In the genomic region with DNA sequence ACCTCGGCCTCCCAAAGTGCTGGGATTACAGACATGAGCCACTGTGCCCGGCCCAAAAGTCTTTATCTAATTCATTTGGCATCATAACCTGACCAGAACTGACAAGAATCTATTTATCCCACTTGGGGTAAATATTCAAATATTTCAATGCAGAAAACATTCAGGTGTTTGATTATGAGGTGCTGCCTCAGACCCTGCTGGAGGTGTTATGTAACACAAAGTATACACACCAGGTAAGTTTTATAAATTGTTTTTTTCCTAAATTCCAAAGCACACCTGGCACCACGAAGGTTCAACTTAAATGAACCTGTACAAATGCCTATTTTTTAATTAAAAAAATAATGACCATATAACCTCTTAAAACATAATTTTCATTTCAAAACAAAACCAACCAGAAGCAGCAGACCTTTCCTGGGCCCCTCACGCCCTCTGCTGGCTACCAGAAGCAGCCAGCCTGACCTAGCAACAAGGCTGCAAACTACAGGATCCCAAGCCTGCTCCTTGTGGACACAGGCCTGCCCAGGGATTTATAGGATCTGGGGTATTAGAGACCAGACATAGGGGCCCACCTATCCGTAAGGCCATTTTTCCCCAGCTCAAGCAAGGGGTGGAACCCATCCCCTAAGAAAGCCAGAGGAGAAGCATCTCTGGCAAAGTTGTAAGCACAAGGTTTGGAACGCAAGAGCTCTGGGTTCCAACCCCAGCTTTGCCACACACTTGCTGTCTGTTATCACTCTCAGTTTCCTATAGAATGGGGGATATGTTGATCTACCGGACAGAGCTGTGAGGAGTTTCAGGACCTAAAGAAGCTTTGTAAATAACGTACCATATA, we compare ENCODE assay signal across 8 cellular contexts. TPM values are rescaled to one million over a fixed set of nuclear protein-coding genes. Genes with fewer than 3 reads are reported as not detected.
DNase-seq lines count a peak whose midpoint lies in the region; ATAC-seq and TF ChIP-seq lines count a peak whose summit lies in the region.

No MANE protein-coding gene starts in this region.

- no peak overlapping the region for H3K4me3 Mint-ChIP-seq in activated B cell treated with CpG ODN at 0.5 μM for 24 hours
- no peak overlapping the region for H3K4me3 Mint-ChIP-seq in mesothelial cell of epicardium

- H3K27me3 Mint-ChIP-seq in activated B cell treated with CpG ODN at 0.5 μM for 24 hours = no peaks in the 10 kb centered on the region
- no peaks in the 10 kb centered on the region for H3K27me3 Mint-ChIP-seq in mesothelial cell of epicardium (ENCODE audit: low read depth)

- TF ChIP-seq CTCF in LNCAP (IDR thresholded peaks at IDR 0.05) (peak; percentile 81), activated B cell treated with CpG ODN at 0.5 μM for 24 hours (IDR thresholded peaks at IDR 0.05) (no peak), mesothelial cell of epicardium (IDR thresholded peaks at IDR 0.05; ENCODE audit: unreplicated experiment) (no peak), vagina (IDR thresholded peaks at IDR 0.05) (peak in 1 of 3 experiments; percentile 53)

- H3K27ac Mint-ChIP-seq in activated B cell treated with CpG ODN at 0.5 μM for 24 hours (peak overlapping the region; percentile 41), mesothelial cell of epicardium (peak overlapping the region; percentile 16)

- ATAC-seq in activated B cell treated with CpG ODN at 0.5 μM for 24 hours (ENCODE audit: low read depth) = peak; percentile 56
- no peak for ATAC-seq in HG03565 (IDR thresholded peaks at IDR 0.05; ENCODE audit: unreplicated experiment)

- H3K4me1 ChIP-seq in effector memory CD4-positive, alpha-beta T cell (ENCODE audit: control insufficient read depth, insufficient read depth, low read length, poor library complexity, severe bottlenecking) = peaks cover 25% of the 10 kb centered on the region
- H3K4me1 ChIP-seq in vagina = peaks cover 22% of the 10 kb centered on the region

- no peak overlapping the region for H3K27ac ChIP-seq in effector memory CD4-positive, alpha-beta T cell (ENCODE audit: insufficient read depth, low read length, poor library complexity, severe bottlenecking)
- H3K27ac ChIP-seq in vagina = no peak overlapping the region

- peaks cover 33% of the 10 kb centered on the region for H3K36me3 Mint-ChIP-seq in activated B cell treated with CpG ODN at 0.5 μM for 24 hours (ENCODE audit: low read depth)
- peaks cover 5% of the 10 kb centered on the region for H3K36me3 Mint-ChIP-seq in mesothelial cell of epicardium

- no peak for TF ChIP-seq POLR2A in vagina (IDR thresholded peaks at IDR 0.05)

- H3K27me3 ChIP-seq in effector memory CD4-positive, alpha-beta T cell (replicated peaks; ENCODE audit: control insufficient read depth, insufficient read depth, low read length, poor library complexity, severe bottlenecking) = no peaks in the 10 kb centered on the region
- H3K27me3 ChIP-seq in vagina = no peaks in the 10 kb centered on the region

- H3K9me3 Mint-ChIP-seq in activated B cell treated with CpG ODN at 0.5 μM for 24 hours (no peaks in the 10 kb centered on the region), mesothelial cell of epicardium (peaks cover 19% of the 10 kb centered on the region)

- H3K4me1 Mint-ChIP-seq in activated B cell treated with CpG ODN at 0.5 μM for 24 hours (peaks cover 44% of the 10 kb centered on the region), mesothelial cell of epicardium (no peaks in the 10 kb centered on the region)

- POLR2A ChIA-PET in activated B cell treated with CpG ODN at 0.5 μM for 24 hours (lab: Charles Lee) = interaction anchor here (1.4 to 17.9 kb wide), 2 partner anchors 9 to 31 kb away, joined by 7 to 718 read pairs; a partner anchor contains a TSS

- no peaks in the 10 kb centered on the region for H3K9me3 ChIP-seq in effector memory CD4-positive, alpha-beta T cell (ENCODE audit: control insufficient read depth, low read length)
- no peaks in the 10 kb centered on the region for H3K9me3 ChIP-seq in vagina

- intact Hi-C loops in activated B cell treated with CpG ODN at 0.5 μM for 24 hours (cut with micrococcal nuclease) = loop anchor here (1.0 to 5.0 kb wide), 6 partner anchors 8 to 297 kb away; no protein-coding TSS in a partner anchor
- intact Hi-C loops in vagina (cut with DNase I) = no loop called here

- H3K36me3 ChIP-seq in effector memory CD4-positive, alpha-beta T cell (ENCODE audit: control insufficient read depth, insufficient read depth, low read length) = peaks cover 4% of the 10 kb centered on the region
- no peaks in the 10 kb centered on the region for H3K36me3 ChIP-seq in vagina

- CTCF ChIA-PET in activated B cell treated with CpG ODN at 0.5 μM for 24 hours (lab: Charles Lee) = interaction anchor here (0.6 to 1.8 kb wide), 7 partner anchors 8 to 297 kb away, joined by 3 to 17 read pairs (median 5); no protein-coding TSS in a partner anchor

- peak; percentile 58 for DNase-seq in activated gamma-delta T cell treated with Interleukin-2 at 50 U/mL for 16 hours
- no peak for DNase-seq in activated gamma-delta T cell (lab: John Stamatoyannopoulos, UW)
- DNase-seq in activated B cell treated with CpG ODN at 0.5 μM for 24 hours = no peak
- DNase-seq in effector memory CD4-positive, alpha-beta T cell = peak; percentile 26 to 33 (median 29)
- DNase-seq in mesothelial cell of epicardium (ENCODE audit: low spot score in 2 of 2, unreplicated experiment in 2 of 2) = peak in 1 of 2 experiments; percentile 46
- no peak for DNase-seq in vagina (ENCODE audit: extremely low spot score in 2 of 2)

- no peak overlapping the region for H3K4me3 ChIP-seq in effector memory CD4-positive, alpha-beta T cell (ENCODE audit: insufficient read depth, low read depth, low read length, poor library complexity, severe bottlenecking)
- no peak overlapping the region for H3K4me3 ChIP-seq in vagina

RNA-seq across cellular contexts. Expression of a gene that starts 11.7 kb away (rescaled TPM):
- 76.0 and 78.1 TPM in 2 replicates for total RNA-seq in activated B cell treated with CpG ODN at 0.5 μM for 24 hours
- 64.4 to 66.0 TPM (median 64.5 TPM) in 3 replicates for total RNA-seq in mesothelial cell of epicardium
- 44.7 TPM for total RNA-seq in vagina

RNA-seq across cellular contexts. Expression of a gene that starts 25.9 kb away (rescaled TPM):
- total RNA-seq in activated B cell treated with CpG ODN at 0.5 μM for 24 hours = 0.66 and 1.8 TPM in 2 replicates
- 5.1 to 6.1 TPM (median 5.6 TPM) in 3 replicates for total RNA-seq in mesothelial cell of epicardium
- total RNA-seq in vagina = 2.0 TPM

RNA-seq across cellular contexts. Expression of a gene that starts 26.9 kb away (rescaled TPM):
- total RNA-seq in activated B cell treated with CpG ODN at 0.5 μM for 24 hours (321 and 351 TPM in 2 replicates), mesothelial cell of epicardium (9.3 to 10.3 TPM (median 9.7 TPM) in 3 replicates), vagina (11.5 TPM)

RNA-seq across cellular contexts. Expression of a gene that starts 34.3 kb away (rescaled TPM):
- 17.3 and 18.4 TPM in 2 replicates for total RNA-seq in activated B cell treated with CpG ODN at 0.5 μM for 24 hours
- total RNA-seq in mesothelial cell of epicardium = 42.2 to 45.9 TPM (median 43.8 TPM) in 3 replicates
- total RNA-seq in vagina = 7.1 TPM

RNA-seq across cellular contexts. Expression of a gene that starts 48.0 kb away (rescaled TPM):
- 81.6 and 91.5 TPM in 2 replicates for total RNA-seq in activated B cell treated with CpG ODN at 0.5 μM for 24 hours
- 62.2 to 64.9 TPM (median 64.3 TPM) in 3 replicates for total RNA-seq in mesothelial cell of epicardium
- 67.5 TPM for total RNA-seq in vagina

Comparison
In these comparisons a context has a peak if more than half of its experiments do, and no peak if none do; other contexts are left out.
1. DNase-seq: peak in activated gamma-delta T cell treated with Interleukin-2 at 50 U/mL for 16 hours (single experiment) and effector memory CD4-positive, alpha-beta T cell (3 of 3); none in activated gamma-delta T cell (single experiment), activated B cell treated with CpG ODN at 0.5 μM for 24 hours (single experiment) and vagina (0 of 2).
2. RNA of a gene that starts 26.9 kb away (total RNA-seq): 321 to 351 TPM in activated B cell treated with CpG ODN at 0.5 μM for 24 hours; 11.5 TPM in vagina (single experiment) and 9.3 to 10.3 TPM in mesothelial cell of epicardium; every median in the first group is over 10 times any median in the second.